17 cellular contexts compared by ENCODE assay signal in the genomic region with DNA sequence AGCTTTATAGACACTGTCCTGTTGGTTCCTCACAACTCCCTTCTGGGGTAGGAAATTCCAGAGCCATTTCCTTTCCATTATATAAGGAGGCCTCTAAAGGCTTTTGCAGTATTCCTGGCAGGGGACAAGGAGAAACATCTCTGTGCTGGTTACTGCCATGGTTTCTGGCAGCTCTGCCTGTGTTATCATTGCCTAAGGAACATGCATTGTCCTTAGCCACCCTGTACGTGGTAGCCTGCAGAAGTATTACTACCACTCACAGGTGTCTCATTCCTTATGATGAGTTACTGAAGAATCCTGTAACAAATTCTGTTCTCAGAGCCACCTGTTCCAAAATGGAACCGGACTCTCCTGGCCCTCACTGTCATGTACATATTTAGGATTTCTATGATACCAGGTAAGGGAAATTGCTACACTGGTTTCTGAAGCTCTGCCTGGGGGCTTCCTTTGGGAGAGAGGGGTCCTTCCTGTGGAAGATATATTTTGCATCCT. TPM values are rescaled to one million over a fixed set of nuclear protein-coding genes. Genes with fewer than 3 reads are reported as not detected.
DNase-seq lines count a peak whose midpoint lies in the region; ATAC-seq and TF ChIP-seq lines count a peak whose summit lies in the region.
"Had no signal": no experiment of that assay in that cellular context is flagged by ENCODE, and none has a peak within 500 bp of the region (broad histone marks: within the 10 kb centered on the region; RNA-seq: fewer than 3 reads in every experiment).

No MANE protein-coding gene starts in this region.

- intact Hi-C loops in Right ventricle myocardium inferior (cut with DNase I) = loop anchor here (5.0 kb wide), 1 partner anchor 44 kb away; no protein-coding TSS in a partner anchor

- H3K36me3 ChIP-seq in right atrium auricular region = peaks cover 7% of the 10 kb centered on the region
- H3K36me3 ChIP-seq in smooth muscle cell (ENCODE audit: low read depth) = no peaks in the 10 kb centered on the region
- H3K36me3 ChIP-seq in Karpas-422 (ENCODE audit: insufficient read depth, low read length) = no peaks in the 10 kb centered on the region

- H4K20me1 ChIP-seq in smooth muscle cell (ENCODE audit: low read depth) = no peaks in the 10 kb centered on the region
- no peaks in the 10 kb centered on the region for H4K20me1 ChIP-seq in Karpas-422 (ENCODE audit: insufficient read depth, low read depth, low read length)

- no peaks in the 10 kb centered on the region for H3K9me2 ChIP-seq in Karpas-422 (replicated peaks; ENCODE audit: insufficient read depth, low read length)

- H2AFZ ChIP-seq in smooth muscle cell (ENCODE audit: low read depth) (no peak overlapping the region), Karpas-422 (ENCODE audit: low read length) (no peak overlapping the region)
- H2AFZ ChIP-seq: GM23248 had no signal

- no peak overlapping the region for H3K4me2 ChIP-seq in smooth muscle cell
- no peak overlapping the region for H3K4me2 ChIP-seq in Karpas-422 (ENCODE audit: low read depth, low read length, poor library complexity, severe bottlenecking)

- H3K9ac ChIP-seq in smooth muscle cell (ENCODE audit: low read depth) (no peak overlapping the region), Karpas-422 (ENCODE audit: low read length) (no peak overlapping the region)
- H3K9ac ChIP-seq: GM23248 had no signal

- 83% methylated on average over 2 of the region's 2 CpGs for WGBS in smooth muscle cell (ENCODE audit: low lambda C conversion rate)

- H3K79me2 ChIP-seq in smooth muscle cell (ENCODE audit: low read depth) = peaks cover 15% of the 10 kb centered on the region
- H3K79me2 ChIP-seq in Karpas-422 (ENCODE audit: low read length) = no peaks in the 10 kb centered on the region

- H3K4me3 ChIP-seq in right atrium auricular region (no peak overlapping the region), smooth muscle cell (no peak overlapping the region), Karpas-422 (ENCODE audit: low read length) (no peak overlapping the region)
- H3K4me3 ChIP-seq: GM23248 had no signal

- ATAC-seq in Right ventricle myocardium inferior = no peak

- peaks cover 0 to 76% of the 10 kb centered on the region in 2 donors for H3K4me1 ChIP-seq in right atrium auricular region
- H3K4me1 ChIP-seq in smooth muscle cell (ENCODE audit: low read depth) = peaks cover 27% of the 10 kb centered on the region
- H3K4me1 ChIP-seq in Karpas-422 (ENCODE audit: low read length) = no peaks in the 10 kb centered on the region

- H3K27ac ChIP-seq in right atrium auricular region (peak overlapping the region; percentile 56 to 78), smooth muscle cell (ENCODE audit: low read depth) (peak overlapping the region; percentile 74), Karpas-422 (ENCODE audit: low read length) (no peak overlapping the region)

- H3K27me3 ChIP-seq in right atrium auricular region (no peaks in the 10 kb centered on the region), smooth muscle cell (ENCODE audit: low read depth) (no peaks in the 10 kb centered on the region), Karpas-422 (ENCODE audit: low read length) (no peaks in the 10 kb centered on the region)

- DNase-seq in right atrium auricular region (ENCODE audit: low spot score) (no peak), Right ventricle myocardium inferior (ENCODE audit: missing footprints) (no peak), dermis blood vessel endothelial cell (peak; percentile 40), smooth muscle cell (lab: John Stamatoyannopoulos, UW; ENCODE audit: unreplicated experiment) (no peak), Karpas-422 (no peak), NCI-H1092 treated with DMSO at 0.1 percent for 48 hours (lab: John Stamatoyannopoulos, UW) (no peak), NCI-H1105 (lab: John Stamatoyannopoulos, UW) (no peak)
- DNase-seq: ACHN; Calu3; CD4-positive, alpha-beta T cell; DND-41; GDM1; NCI-H146; NCI-H2227 treated with DMSO at 0.1 percent for 48 hours; NCI-H526; OCI-M1 had no signal

- H3K9me3 ChIP-seq in right atrium auricular region (no peaks in the 10 kb centered on the region), smooth muscle cell (replicated peaks; ENCODE audit: low read depth) (no peaks in the 10 kb centered on the region), Karpas-422 (ENCODE audit: low read length) (no peaks in the 10 kb centered on the region)

- TF ChIP-seq CTCF in right atrium auricular region (IDR thresholded peaks at IDR 0.05) (no peak), smooth muscle cell (IDR thresholded peaks at IDR 0.05; ENCODE audit: borderline replicate concordance, insufficient read depth, poor library complexity, severe bottlenecking) (no peak)

- peaks cover 46% of the 10 kb centered on the region for H3F3A ChIP-seq in smooth muscle cell (ENCODE audit: low read depth)

RNA-seq across cellular contexts. Expression of gene UMPS, which starts 58.0 kb away (rescaled TPM):
- total RNA-seq in right atrium auricular region (10 to 100 TPM in 1 of 2 donors, 1 to 10 TPM in 1; 6.6 to 14.3 TPM), Right ventricle myocardium inferior (9.4 TPM), dermis blood vessel endothelial cell (33.8 and 36.1 TPM in 2 replicates), smooth muscle cell (16.9 and 79.2 TPM in 2 replicates)
- polyA plus RNA-seq in smooth muscle cell = 22.3 and 26.4 TPM in 2 replicates
- total RNA-seq in Karpas-422 (2014; rRNA removed; shearing (Covaris generic); ENCODE audit: low replicate concordance) = 17.4 and 30.2 TPM in 2 replicates
